2 cellular contexts compared by ENCODE assay signal in the genomic region with DNA sequence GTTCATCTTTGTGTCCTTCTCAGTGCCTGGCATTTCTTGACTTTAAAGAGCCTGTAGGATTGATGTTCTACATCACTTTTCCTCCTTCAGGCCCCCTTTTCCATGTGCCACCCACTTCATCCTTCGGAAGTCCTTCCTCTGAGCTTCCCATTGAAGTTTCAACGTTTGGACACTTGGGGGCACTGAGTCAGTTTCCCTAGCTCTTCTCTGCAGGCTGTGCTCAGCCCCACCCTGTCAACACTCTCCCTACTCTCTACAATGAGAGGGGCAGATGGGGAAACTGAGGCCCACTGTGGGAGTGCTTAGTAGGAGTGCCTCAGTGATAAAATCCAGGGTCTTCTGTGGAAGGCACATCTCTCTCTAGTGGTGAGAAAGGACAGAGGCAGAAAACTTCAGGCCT.
TF ChIP-seq lines count a peak whose summit lies in the region.

No MANE protein-coding gene starts in this region.

TF ChIP-seq in SK-N-SH treated with all-trans-retinoic acid at 6 μM for 48 hours, 23 proteins besides CTCF, POLR2A, EP300 and RAD21 (continued from another document):
- TF ChIP-seq ARNTL (CRISPR knock-in tag; IDR thresholded peaks at IDR 0.05; ENCODE audit: borderline replicate concordance, low read depth) (no peak), ZNF70 (CRISPR knock-in tag; IDR thresholded peaks at IDR 0.05) (no peak), ZFP3 (CRISPR knock-in tag; IDR thresholded peaks at IDR 0.05) (no peak)
- TF ChIP-seq, protein P1, sequence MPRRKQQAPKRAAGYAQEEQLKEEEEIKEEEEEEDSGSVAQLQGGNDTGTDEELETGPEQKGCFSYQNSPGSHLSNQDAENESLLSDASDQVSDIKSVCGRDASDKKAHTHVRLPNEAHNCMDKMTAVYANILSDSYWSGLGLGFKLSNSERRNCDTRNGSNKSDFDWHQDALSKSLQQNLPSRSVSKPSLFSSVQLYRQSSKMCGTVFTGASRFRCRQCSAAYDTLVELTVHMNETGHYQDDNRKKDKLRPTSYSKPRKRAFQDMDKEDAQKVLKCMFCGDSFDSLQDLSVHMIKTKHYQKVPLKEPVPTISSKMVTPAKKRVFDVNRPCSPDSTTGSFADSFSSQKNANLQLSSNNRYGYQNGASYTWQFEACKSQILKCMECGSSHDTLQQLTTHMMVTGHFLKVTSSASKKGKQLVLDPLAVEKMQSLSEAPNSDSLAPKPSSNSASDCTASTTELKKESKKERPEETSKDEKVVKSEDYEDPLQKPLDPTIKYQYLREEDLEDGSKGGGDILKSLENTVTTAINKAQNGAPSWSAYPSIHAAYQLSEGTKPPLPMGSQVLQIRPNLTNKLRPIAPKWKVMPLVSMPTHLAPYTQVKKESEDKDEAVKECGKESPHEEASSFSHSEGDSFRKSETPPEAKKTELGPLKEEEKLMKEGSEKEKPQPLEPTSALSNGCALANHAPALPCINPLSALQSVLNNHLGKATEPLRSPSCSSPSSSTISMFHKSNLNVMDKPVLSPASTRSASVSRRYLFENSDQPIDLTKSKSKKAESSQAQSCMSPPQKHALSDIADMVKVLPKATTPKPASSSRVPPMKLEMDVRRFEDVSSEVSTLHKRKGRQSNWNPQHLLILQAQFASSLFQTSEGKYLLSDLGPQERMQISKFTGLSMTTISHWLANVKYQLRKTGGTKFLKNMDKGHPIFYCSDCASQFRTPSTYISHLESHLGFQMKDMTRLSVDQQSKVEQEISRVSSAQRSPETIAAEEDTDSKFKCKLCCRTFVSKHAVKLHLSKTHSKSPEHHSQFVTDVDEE (CRISPR knock-in tag; IDR thresholded peaks at IDR 0.05) = no peak

TF ChIP-seq in liver, 16 proteins besides CTCF, POLR2A, EP300 and RAD21 (continued from another document):
- TF ChIP-seq REST (IDR thresholded peaks at IDR 0.05) (no peak), GABPA (IDR thresholded peaks at IDR 0.05 in 1 of 2, conservative IDR thresholded peaks at IDR 0.05 in 1 of 2) (no peak), RXRA (IDR thresholded peaks at IDR 0.05) (no peak), NR2F2 (IDR thresholded peaks at IDR 0.05) (no peak), TAF1 (conservative IDR thresholded peaks at IDR 0.05) (no peak), MAX (IDR thresholded peaks at IDR 0.05) (no peak), ATF3 (IDR thresholded peaks at IDR 0.05) (no peak), HNF4A (conservative IDR thresholded peaks at IDR 0.05) (no peak), FOXA1 (IDR thresholded peaks at IDR 0.05) (no peak), ZBTB33 (IDR thresholded peaks at IDR 0.05) (no peak), SP1 (IDR thresholded peaks at IDR 0.05) (no peak)
